Comparison of ENCODE assay signal across 1 cellular context in the genomic region with DNA sequence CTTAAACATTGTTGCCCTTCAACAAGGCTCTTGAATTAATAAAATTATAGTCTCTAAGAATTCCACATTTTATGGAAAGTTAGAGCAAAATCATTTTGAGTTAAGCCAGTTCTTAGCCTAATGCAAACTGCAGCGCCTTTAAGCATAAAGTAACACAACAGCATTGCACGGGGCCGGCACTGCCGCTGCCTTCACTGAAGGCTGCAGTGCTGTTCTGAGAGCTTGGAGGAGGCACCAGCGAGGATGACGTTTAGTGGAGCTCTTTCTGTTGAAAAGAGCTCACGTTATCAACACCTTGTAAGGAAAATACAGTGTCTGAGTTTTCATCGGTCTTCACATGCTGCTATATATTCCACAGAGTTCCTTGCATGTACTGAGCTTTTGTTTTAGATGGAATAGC.
TF ChIP-seq lines count a peak whose summit lies in the region.

No MANE protein-coding gene starts in this region.

TF ChIP-seq in K562, 482 proteins besides CTCF, POLR2A, EP300 and RAD21:
- TF ChIP-seq, protein P1, sequence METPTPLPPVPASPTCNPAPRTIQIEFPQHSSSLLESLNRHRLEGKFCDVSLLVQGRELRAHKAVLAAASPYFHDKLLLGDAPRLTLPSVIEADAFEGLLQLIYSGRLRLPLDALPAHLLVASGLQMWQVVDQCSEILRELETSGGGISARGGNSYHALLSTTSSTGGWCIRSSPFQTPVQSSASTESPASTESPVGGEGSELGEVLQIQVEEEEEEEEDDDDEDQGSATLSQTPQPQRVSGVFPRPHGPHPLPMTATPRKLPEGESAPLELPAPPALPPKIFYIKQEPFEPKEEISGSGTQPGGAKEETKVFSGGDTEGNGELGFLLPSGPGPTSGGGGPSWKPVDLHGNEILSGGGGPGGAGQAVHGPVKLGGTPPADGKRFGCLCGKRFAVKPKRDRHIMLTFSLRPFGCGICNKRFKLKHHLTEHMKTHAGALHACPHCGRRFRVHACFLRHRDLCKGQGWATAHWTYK (CRISPR knock-in tag; IDR thresholded peaks at IDR 0.05): no peak
- TF ChIP-seq, protein P2, sequence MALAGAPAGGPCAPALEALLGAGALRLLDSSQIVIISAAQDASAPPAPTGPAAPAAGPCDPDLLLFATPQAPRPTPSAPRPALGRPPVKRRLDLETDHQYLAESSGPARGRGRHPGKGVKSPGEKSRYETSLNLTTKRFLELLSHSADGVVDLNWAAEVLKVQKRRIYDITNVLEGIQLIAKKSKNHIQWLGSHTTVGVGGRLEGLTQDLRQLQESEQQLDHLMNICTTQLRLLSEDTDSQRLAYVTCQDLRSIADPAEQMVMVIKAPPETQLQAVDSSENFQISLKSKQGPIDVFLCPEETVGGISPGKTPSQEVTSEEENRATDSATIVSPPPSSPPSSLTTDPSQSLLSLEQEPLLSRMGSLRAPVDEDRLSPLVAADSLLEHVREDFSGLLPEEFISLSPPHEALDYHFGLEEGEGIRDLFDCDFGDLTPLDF (CRISPR knock-in tag; IDR thresholded peaks at IDR 0.05): no peak
- TF ChIP-seq CBFA2T2 (conservative IDR thresholded peaks at IDR 0.05) (no peak), SRSF1 (IDR thresholded peaks at IDR 0.05; ENCODE audit: low read depth, low read length) (no peak), XRCC5 (IDR thresholded peaks at IDR 0.05; ENCODE audit: low read depth, low read length) (no peak)
- TF ChIP-seq, protein P3, sequence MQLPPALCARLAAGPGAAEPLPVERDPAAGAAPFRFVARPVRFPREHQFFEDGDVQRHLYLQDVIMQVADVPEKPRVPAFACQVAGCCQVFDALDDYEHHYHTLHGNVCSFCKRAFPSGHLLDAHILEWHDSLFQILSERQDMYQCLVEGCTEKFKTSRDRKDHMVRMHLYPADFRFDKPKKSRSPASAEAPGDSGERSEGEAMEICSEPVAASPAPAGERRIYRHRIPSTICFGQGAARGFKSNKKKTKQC (CRISPR knock-in tag; IDR thresholded peaks at IDR 0.05): no peak
- TF ChIP-seq, protein P4, sequence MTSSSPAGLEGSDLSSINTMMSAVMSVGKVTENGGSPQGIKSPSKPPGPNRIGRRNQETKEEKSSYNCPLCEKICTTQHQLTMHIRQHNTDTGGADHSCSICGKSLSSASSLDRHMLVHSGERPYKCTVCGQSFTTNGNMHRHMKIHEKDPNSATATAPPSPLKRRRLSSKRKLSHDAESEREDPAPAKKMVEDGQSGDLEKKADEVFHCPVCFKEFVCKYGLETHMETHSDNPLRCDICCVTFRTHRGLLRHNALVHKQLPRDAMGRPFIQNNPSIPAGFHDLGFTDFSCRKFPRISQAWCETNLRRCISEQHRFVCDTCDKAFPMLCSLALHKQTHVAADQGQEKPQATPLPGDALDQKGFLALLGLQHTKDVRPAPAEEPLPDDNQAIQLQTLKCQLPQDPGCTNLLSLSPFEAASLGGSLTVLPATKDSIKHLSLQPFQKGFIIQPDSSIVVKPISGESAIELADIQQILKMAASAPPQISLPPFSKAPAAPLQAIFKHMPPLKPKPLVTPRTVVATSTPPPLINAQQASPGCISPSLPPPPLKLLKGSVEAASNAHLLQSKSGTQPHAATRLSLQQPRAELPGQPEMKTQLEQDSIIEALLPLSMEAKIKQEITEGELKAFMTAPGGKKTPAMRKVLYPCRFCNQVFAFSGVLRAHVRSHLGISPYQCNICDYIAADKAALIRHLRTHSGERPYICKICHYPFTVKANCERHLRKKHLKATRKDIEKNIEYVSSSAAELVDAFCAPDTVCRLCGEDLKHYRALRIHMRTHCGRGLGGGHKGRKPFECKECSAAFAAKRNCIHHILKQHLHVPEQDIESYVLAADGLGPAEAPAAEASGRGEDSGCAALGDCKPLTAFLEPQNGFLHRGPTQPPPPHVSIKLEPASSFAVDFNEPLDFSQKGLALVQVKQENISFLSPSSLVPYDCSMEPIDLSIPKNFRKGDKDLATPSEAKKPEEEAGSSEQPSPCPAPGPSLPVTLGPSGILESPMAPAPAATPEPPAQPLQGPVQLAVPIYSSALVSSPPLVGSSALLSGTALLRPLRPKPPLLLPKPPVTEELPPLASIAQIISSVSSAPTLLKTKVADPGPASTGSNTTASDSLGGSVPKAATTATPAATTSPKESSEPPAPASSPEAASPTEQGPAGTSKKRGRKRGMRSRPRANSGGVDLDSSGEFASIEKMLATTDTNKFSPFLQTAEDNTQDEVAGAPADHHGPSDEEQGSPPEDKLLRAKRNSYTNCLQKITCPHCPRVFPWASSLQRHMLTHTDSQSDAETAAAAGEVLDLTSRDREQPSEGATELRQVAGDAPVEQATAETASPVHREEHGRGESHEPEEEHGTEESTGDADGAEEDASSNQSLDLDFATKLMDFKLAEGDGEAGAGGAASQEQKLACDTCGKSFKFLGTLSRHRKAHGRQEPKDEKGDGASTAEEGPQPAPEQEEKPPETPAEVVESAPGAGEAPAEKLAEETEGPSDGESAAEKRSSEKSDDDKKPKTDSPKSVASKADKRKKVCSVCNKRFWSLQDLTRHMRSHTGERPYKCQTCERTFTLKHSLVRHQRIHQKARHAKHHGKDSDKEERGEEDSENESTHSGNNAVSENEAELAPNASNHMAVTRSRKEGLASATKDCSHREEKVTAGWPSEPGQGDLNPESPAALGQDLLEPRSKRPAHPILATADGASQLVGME (CRISPR knock-in tag; IDR thresholded peaks at IDR 0.05): no peak
